In genomic region chr12:113345318-113345717, GRCh38 we compare ENCODE assay signal across 3 cellular contexts.
TF ChIP-seq lines count a peak whose summit lies in the region.

No MANE protein-coding gene starts in this region.

TF ChIP-seq in GM23338, 12 proteins besides CTCF, POLR2A, EP300 and RAD21 (continues in another document):
- TF ChIP-seq ZNF114 (CRISPR knock-in tag; IDR thresholded peaks at IDR 0.05) (no peak), REST (IDR thresholded peaks at IDR 0.05; ENCODE audit: unreplicated experiment) (no peak), NANOG (IDR thresholded peaks at IDR 0.05; ENCODE audit: borderline replicate concordance) (no peak), EZH2phosphoT487 (IDR thresholded peaks at IDR 0.05; ENCODE audit: unreplicated experiment) (no peak), ETS1 (IDR thresholded peaks at IDR 0.05) (no peak), STAT1 (IDR thresholded peaks at IDR 0.05; ENCODE audit: unreplicated experiment) (no peak), ZNF331 (CRISPR knock-in tag; IDR thresholded peaks at IDR 0.05; ENCODE audit: low read depth) (no peak), JUNB (IDR thresholded peaks at IDR 0.05; ENCODE audit: unreplicated experiment) (no peak), EZH2 (IDR thresholded peaks at IDR 0.05; ENCODE audit: low read depth, unreplicated experiment) (no peak), CREB1 (CRISPR knock-in tag; IDR thresholded peaks at IDR 0.05; ENCODE audit: low read depth) (no peak), POLR2AphosphoS5 (IDR thresholded peaks at IDR 0.05; ENCODE audit: low read depth) (no peak)

TF ChIP-seq in HEK293, 187 proteins besides CTCF, POLR2A, EP300 and RAD21:
- TF ChIP-seq PRDM10 (tag by site-specific recombination; IDR thresholded peaks at IDR 0.05): peak; percentile 64; the same call in 1 of the 2 replicates
- no peak for TF ChIP-seq ZNF449 (tag by site-specific recombination; IDR thresholded peaks at IDR 0.05)

TF ChIP-seq in H1, 55 proteins besides CTCF, POLR2A, EP300 and RAD21:
- TF ChIP-seq ZNF274 (IDR thresholded peaks at IDR 0.05; ENCODE audit: borderline replicate concordance, extremely low read depth, low read length) (no peak), EGR1 (IDR thresholded peaks at IDR 0.05; ENCODE audit: borderline replicate concordance, low read depth, low read length) (no peak), HDAC2 (IDR thresholded peaks at IDR 0.05; ENCODE audit: borderline replicate concordance in 1 of 2, low read depth in 2 of 2, low read length in 2 of 2) (no peak), CHD7 (IDR thresholded peaks at IDR 0.05; ENCODE audit: insufficient replicate concordance, low read length) (no peak), E2F6 (IDR thresholded peaks at IDR 0.05) (no peak), JUN (IDR thresholded peaks at IDR 0.05; ENCODE audit: low read depth, low read length) (no peak)
